In genomic region chrX:80876877-80877276, GRCh38 we compare ENCODE assay signal across 8 cellular contexts.
DNase-seq lines count a peak whose midpoint lies in the region; ATAC-seq and TF ChIP-seq lines count a peak whose summit lies in the region.

No MANE protein-coding gene starts in this region.

- no peaks in the 10 kb centered on the region for H3K79me2 ChIP-seq in H9 (ENCODE audit: insufficient read depth, low read length)

- H3K27ac ChIP-seq in H9 (ENCODE audit: insufficient read length, low read depth, low read length) (no peak overlapping the region), RWPE2 (ENCODE audit: poor library complexity, severe bottlenecking) (no peak overlapping the region), gastrocnemius medialis (no peak overlapping the region)

- H4K5ac ChIP-seq in H9 (ENCODE audit: insufficient read length, low read depth, low read length) = no peak overlapping the region

- intact Hi-C loops in gastrocnemius medialis (cut with DNase I; ENCODE audit: low total_unique reads) = no loop called here
- intact Hi-C loops in head of caudate nucleus (cut with DNase I) = no loop called here

- H3K9me3 ChIP-seq in H9 (ENCODE audit: control insufficient read depth, low read depth, low read length) (peaks cover 16% of the 10 kb centered on the region), RWPE2 (ENCODE audit: severe bottlenecking) (no peaks in the 10 kb centered on the region), gastrocnemius medialis (no peaks in the 10 kb centered on the region)

- H2BK12ac ChIP-seq in H9 (ENCODE audit: insufficient read length, low read depth, low read length) = no peak overlapping the region

- H2BK20ac ChIP-seq in H9 (ENCODE audit: low read depth, low read length, poor library complexity, severe bottlenecking) = no peak overlapping the region

- H3K56ac ChIP-seq in H9 (ENCODE audit: insufficient read length, low read depth, low read length) = no peak overlapping the region

- H2BK120ac ChIP-seq in H9 (ENCODE audit: low read depth, low read length, poor library complexity, severe bottlenecking) = no peak overlapping the region

- in situ Hi-C loops in gastrocnemius medialis (cut with MboI; ENCODE audit: low sequenced_read_pairs in 4 of 4) = no loop called here

- no peak overlapping the region for H3K14ac ChIP-seq in H9 (ENCODE audit: insufficient read depth, low read length)

- H3K23me2 ChIP-seq in H9 (ENCODE audit: insufficient read length, low read depth, low read length, poor library complexity, severe bottlenecking) = no peaks in the 10 kb centered on the region

- H3K9ac ChIP-seq in H9 (ENCODE audit: extremely low read depth, insufficient read length, low read length) = no peak overlapping the region

- H3K4me3 ChIP-seq in RWPE2 (ENCODE audit: severe bottlenecking) (no peak overlapping the region), gastrocnemius medialis (no peak overlapping the region)

- DNase-seq in DMS 273 treated with DMSO at 0.1 percent for 48 hours (lab: John Stamatoyannopoulos, UW) = peak; percentile 10
- DNase-seq in H9 = no peak
- no peak for DNase-seq in RWPE2 (ENCODE audit: low spot score)
- no peak for DNase-seq in glutamatergic neuron
- DNase-seq in COLO668 (lab: John Stamatoyannopoulos, UW; ENCODE audit: unreplicated experiment) = no peak
- DNase-seq in gastrocnemius medialis = no peak
- no peak for DNase-seq in head of caudate nucleus

- TF ChIP-seq CTCF in H9 (conservative IDR thresholded peaks at IDR 0.05) (peak; percentile 67), RWPE2 (IDR thresholded peaks at IDR 0.05; ENCODE audit: poor library complexity, severe bottlenecking) (peak; percentile 45), glutamatergic neuron (IDR thresholded peaks at IDR 0.05; ENCODE audit: partially characterized antibody, unreplicated experiment) (peak; percentile 40), gastrocnemius medialis (IDR thresholded peaks at IDR 0.05 in 4 of 5, conservative IDR thresholded peaks at IDR 0.05 in 1 of 5) (peak in 2 of 5 experiments; percentile 27 to 48)

- no peak overlapping the region for H2BK5ac ChIP-seq in H9 (ENCODE audit: insufficient read length, low read length)

- no peak overlapping the region for H3T11ph ChIP-seq in H9 (ENCODE audit: low read length)

- no peak overlapping the region for H3K4ac ChIP-seq in H9 (ENCODE audit: low read depth, low read length)

- H3K27ac Mint-ChIP-seq in H9 = no peak overlapping the region
- H3K27ac Mint-ChIP-seq in glutamatergic neuron (ENCODE audit: unreplicated experiment) = no peak overlapping the region

- H3K23ac ChIP-seq in H9 (ENCODE audit: insufficient read length, low read depth, low read length) = no peak overlapping the region

- no peak overlapping the region for H2BK15ac ChIP-seq in H9 (ENCODE audit: low read depth, low read length)

- no peak overlapping the region for H4K91ac ChIP-seq in H9 (ENCODE audit: insufficient read length, low read depth, low read length)

- no peaks in the 10 kb centered on the region for H4K20me1 ChIP-seq in H9 (ENCODE audit: control insufficient read depth, insufficient read depth, insufficient read length)

- no peak overlapping the region for H2AK5ac ChIP-seq in H9 (ENCODE audit: insufficient read length, low read length)

- no peak overlapping the region for H3K4me3 Mint-ChIP-seq in H9
- H3K4me3 Mint-ChIP-seq in glutamatergic neuron (ENCODE audit: unreplicated experiment) = no peak overlapping the region

- H3K36me3 ChIP-seq in RWPE2 (ENCODE audit: low read depth) (no peaks in the 10 kb centered on the region), gastrocnemius medialis (no peaks in the 10 kb centered on the region)

- H3K4me1 ChIP-seq in H9 (ENCODE audit: insufficient read depth, low read length) (no peaks in the 10 kb centered on the region), RWPE2 (ENCODE audit: insufficient read depth, poor library complexity, severe bottlenecking) (no peaks in the 10 kb centered on the region), gastrocnemius medialis (no peaks in the 10 kb centered on the region)

- H3K18ac ChIP-seq in H9 (ENCODE audit: insufficient read length, low read depth, low read length) = no peak overlapping the region

- no peak for ATAC-seq in RWPE2 (ENCODE audit: low read depth)
- ATAC-seq in GM19328 (IDR thresholded peaks at IDR 0.05; ENCODE audit: unreplicated experiment) = no peak
- no peak for ATAC-seq in gastrocnemius medialis

- H3K9me3 Mint-ChIP-seq in H9 (peaks cover 32 to 43% of the 10 kb centered on the region in 2 experiments), glutamatergic neuron (ENCODE audit: unreplicated experiment) (no peaks in the 10 kb centered on the region)

- no peak for TF ChIP-seq POLR2A in gastrocnemius medialis (IDR thresholded peaks at IDR 0.05)

- no peak overlapping the region for H4K8ac ChIP-seq in H9 (replicated peaks; ENCODE audit: insufficient read length, low read depth, low read length)

- H3K79me1 ChIP-seq in H9 (ENCODE audit: insufficient read depth, low read depth, low read length, poor library complexity, severe bottlenecking) = no peaks in the 10 kb centered on the region

- no peaks in the 10 kb centered on the region for H3K4me1 Mint-ChIP-seq in H9
- no peaks in the 10 kb centered on the region for H3K4me1 Mint-ChIP-seq in glutamatergic neuron (ENCODE audit: low read depth, unreplicated experiment)

- H3K4me2 ChIP-seq in H9 (ENCODE audit: insufficient read depth, insufficient read length, low read length) = no peak overlapping the region

- H3K36me3 Mint-ChIP-seq in H9 (ENCODE audit: insufficient read depth in 1 of 3, low read depth in 3 of 3) (no peaks in the 10 kb centered on the region), glutamatergic neuron (ENCODE audit: unreplicated experiment) (no peaks in the 10 kb centered on the region)

- H3K27me3 ChIP-seq in H9 (ENCODE audit: insufficient read depth, low read length) = no peaks in the 10 kb centered on the region
- H3K27me3 ChIP-seq in RWPE2 (ENCODE audit: insufficient read depth, poor library complexity, severe bottlenecking) = no peaks in the 10 kb centered on the region
- H3K27me3 ChIP-seq in gastrocnemius medialis = no peaks in the 10 kb centered on the region

- H3K27me3 Mint-ChIP-seq in H9 (ENCODE audit: low read depth) (no peaks in the 10 kb centered on the region), glutamatergic neuron (ENCODE audit: unreplicated experiment) (no peaks in the 10 kb centered on the region)

- H2AFZ ChIP-seq in H9 (ENCODE audit: low read length) = no peak overlapping the region
